1 cellular context compared by ENCODE assay signal in the genomic region with DNA sequence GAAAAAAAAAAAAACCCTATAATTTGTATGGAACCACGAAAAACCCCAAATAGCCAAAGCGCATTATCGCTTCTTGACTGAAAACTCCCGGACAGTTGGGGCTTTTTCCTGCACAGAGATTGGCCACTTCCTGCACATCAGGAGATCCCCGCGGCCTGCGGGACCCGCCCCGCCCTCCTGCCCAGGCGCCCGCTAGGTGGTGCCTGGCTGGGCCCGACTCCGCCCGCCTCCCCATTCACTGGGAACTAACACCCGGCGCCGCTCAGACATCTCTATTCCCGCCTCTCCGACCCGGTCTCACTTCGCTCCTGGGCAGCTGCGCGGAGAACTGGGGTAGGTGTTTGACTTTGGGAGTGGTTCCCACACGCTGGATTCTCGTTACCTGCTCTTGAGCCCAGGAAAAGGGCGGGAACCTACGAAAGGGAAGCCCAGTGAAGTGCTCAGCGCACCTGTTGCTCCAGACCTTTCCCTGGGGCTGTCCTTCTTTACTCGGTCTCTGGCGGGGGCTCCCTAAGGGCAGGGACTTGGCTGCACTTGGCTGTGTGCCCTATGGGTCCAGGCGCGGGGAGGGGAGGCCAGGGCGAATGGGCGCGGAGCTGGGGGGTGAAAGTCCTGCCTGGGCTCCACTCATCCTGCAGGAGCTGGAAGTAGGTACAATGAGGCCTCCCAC.
TF ChIP-seq lines count a peak whose summit lies in the region.

A gene with protein sequence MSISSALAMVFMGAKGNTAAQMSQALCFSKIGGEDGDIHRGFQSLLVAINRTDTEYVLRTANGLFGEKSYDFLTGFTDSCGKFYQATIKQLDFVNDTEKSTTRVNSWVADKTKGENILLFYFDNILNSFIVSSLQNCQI (plus strand): TSS at position 234 of the 670 bp plus-strand sequence. CDS start 4,155 bp downstream, outside the sequence.

TF ChIP-seq in GM12878, 131 proteins besides CTCF, POLR2A, EP300 and RAD21 (continued from another document and continues in another):
- TF ChIP-seq, protein P1, sequence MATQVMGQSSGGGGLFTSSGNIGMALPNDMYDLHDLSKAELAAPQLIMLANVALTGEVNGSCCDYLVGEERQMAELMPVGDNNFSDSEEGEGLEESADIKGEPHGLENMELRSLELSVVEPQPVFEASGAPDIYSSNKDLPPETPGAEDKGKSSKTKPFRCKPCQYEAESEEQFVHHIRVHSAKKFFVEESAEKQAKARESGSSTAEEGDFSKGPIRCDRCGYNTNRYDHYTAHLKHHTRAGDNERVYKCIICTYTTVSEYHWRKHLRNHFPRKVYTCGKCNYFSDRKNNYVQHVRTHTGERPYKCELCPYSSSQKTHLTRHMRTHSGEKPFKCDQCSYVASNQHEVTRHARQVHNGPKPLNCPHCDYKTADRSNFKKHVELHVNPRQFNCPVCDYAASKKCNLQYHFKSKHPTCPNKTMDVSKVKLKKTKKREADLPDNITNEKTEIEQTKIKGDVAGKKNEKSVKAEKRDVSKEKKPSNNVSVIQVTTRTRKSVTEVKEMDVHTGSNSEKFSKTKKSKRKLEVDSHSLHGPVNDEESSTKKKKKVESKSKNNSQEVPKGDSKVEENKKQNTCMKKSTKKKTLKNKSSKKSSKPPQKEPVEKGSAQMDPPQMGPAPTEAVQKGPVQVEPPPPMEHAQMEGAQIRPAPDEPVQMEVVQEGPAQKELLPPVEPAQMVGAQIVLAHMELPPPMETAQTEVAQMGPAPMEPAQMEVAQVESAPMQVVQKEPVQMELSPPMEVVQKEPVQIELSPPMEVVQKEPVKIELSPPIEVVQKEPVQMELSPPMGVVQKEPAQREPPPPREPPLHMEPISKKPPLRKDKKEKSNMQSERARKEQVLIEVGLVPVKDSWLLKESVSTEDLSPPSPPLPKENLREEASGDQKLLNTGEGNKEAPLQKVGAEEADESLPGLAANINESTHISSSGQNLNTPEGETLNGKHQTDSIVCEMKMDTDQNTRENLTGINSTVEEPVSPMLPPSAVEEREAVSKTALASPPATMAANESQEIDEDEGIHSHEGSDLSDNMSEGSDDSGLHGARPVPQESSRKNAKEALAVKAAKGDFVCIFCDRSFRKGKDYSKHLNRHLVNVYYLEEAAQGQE (IDR thresholded peaks at IDR 0.05; ENCODE audit: low read depth, low read length): no peak
- no peak for TF ChIP-seq SREBF1 (IDR thresholded peaks at IDR 0.05; ENCODE audit: low read length)
- no peak for TF ChIP-seq MEF2B (IDR thresholded peaks at IDR 0.05; ENCODE audit: partially characterized antibody, poor library complexity, severe bottlenecking)
- TF ChIP-seq ZNF274 (IDR thresholded peaks at IDR 0.05; ENCODE audit: insufficient read depth, insufficient read length): no peak
- no peak for TF ChIP-seq SUZ12 (IDR thresholded peaks at IDR 0.05; ENCODE audit: unreplicated experiment)
- TF ChIP-seq NRF1 (conservative IDR thresholded peaks at IDR 0.05; ENCODE audit: low read depth, low read length): no peak
- TF ChIP-seq NFYA (IDR thresholded peaks at IDR 0.05; ENCODE audit: borderline replicate concordance, low read depth, low read length): no peak
- no peak for TF ChIP-seq KDM1A (IDR thresholded peaks at IDR 0.05; ENCODE audit: borderline replicate concordance)
- TF ChIP-seq, protein P2, sequence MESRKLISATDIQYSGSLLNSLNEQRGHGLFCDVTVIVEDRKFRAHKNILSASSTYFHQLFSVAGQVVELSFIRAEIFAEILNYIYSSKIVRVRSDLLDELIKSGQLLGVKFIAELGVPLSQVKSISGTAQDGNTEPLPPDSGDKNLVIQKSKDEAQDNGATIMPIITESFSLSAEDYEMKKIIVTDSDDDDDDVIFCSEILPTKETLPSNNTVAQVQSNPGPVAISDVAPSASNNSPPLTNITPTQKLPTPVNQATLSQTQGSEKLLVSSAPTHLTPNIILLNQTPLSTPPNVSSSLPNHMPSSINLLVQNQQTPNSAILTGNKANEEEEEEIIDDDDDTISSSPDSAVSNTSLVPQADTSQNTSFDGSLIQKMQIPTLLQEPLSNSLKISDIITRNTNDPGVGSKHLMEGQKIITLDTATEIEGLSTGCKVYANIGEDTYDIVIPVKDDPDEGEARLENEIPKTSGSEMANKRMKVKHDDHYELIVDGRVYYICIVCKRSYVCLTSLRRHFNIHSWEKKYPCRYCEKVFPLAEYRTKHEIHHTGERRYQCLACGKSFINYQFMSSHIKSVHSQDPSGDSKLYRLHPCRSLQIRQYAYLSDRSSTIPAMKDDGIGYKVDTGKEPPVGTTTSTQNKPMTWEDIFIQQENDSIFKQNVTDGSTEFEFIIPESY (IDR thresholded peaks at IDR 0.05): no peak
- TF ChIP-seq EZH2 (IDR thresholded peaks at IDR 0.05; ENCODE audit: borderline replicate concordance, control insufficient read depth, low read depth, low read length): no peak
- no peak for TF ChIP-seq KAT2A (conservative IDR thresholded peaks at IDR 0.05; ENCODE audit: control insufficient read depth, low read depth, low read length)
- 0 out of 2 replicates have a peak, but pooled peaks have one; percentile 23 for TF ChIP-seq TCF3 (IDR thresholded peaks at IDR 0.05; ENCODE audit: borderline replicate concordance, insufficient read depth, low read depth, low read length)
- no peak for TF ChIP-seq STAT3 (IDR thresholded peaks at IDR 0.05; ENCODE audit: low read depth, low read length)
- TF ChIP-seq, protein P3, sequence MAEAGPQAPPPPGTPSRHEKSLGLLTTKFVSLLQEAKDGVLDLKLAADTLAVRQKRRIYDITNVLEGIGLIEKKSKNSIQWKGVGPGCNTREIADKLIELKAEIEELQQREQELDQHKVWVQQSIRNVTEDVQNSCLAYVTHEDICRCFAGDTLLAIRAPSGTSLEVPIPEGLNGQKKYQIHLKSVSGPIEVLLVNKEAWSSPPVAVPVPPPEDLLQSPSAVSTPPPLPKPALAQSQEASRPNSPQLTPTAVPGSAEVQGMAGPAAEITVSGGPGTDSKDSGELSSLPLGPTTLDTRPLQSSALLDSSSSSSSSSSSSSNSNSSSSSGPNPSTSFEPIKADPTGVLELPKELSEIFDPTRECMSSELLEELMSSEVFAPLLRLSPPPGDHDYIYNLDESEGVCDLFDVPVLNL (IDR thresholded peaks at IDR 0.05; ENCODE audit: low read depth, low read length): no peak
- peak; percentile 68; the same call in 1 of the 3 replicates for TF ChIP-seq POU2F2 (IDR thresholded peaks at IDR 0.05; ENCODE audit: borderline replicate concordance, low read depth, low read length)
- TF ChIP-seq, protein P4, sequence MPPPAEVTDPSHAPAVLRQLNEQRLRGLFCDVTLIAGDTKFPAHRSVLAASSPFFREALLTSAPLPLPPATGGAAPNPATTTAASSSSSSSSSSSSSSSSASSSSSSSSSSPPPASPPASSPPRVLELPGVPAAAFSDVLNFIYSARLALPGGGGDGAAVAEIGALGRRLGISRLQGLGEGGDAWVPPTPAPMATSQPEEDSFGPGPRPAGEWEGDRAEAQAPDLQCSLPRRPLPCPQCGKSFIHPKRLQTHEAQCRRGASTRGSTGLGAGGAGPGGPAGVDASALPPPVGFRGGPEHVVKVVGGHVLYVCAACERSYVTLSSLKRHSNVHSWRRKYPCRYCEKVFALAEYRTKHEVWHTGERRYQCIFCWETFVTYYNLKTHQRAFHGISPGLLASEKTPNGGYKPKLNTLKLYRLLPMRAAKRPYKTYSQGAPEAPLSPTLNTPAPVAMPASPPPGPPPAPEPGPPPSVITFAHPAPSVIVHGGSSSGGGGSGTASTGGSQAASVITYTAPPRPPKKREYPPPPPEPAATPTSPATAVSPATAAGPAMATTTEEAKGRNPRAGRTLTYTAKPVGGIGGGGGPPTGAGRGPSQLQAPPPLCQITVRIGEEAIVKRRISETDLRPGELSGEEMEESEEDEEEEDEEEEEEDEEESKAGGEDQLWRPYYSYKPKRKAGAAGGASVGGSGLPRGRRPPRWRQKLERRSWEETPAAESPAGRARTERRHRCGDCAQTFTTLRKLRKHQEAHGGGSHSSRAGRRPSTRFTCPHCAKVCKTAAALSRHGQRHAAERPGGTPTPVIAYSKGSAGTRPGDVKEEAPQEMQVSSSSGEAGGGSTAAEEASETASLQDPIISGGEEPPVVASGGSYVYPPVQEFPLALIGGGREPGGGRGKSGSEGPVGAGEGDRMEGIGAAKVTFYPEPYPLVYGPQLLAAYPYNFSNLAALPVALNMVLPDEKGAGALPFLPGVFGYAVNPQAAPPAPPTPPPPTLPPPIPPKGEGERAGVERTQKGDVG (CRISPR knock-in tag; IDR thresholded peaks at IDR 0.05): no peak
- no peak for TF ChIP-seq KLF5 (IDR thresholded peaks at IDR 0.05; ENCODE audit: partially characterized antibody)
- no peak for TF ChIP-seq STAT1 (conservative IDR thresholded peaks at IDR 0.05)
- no peak for TF ChIP-seq SMC3 (IDR thresholded peaks at IDR 0.05; ENCODE audit: borderline replicate concordance, low read length)
- TF ChIP-seq CHD1 (IDR thresholded peaks at IDR 0.05; ENCODE audit: low read depth, low read length): no peak
- TF ChIP-seq, protein P5, sequence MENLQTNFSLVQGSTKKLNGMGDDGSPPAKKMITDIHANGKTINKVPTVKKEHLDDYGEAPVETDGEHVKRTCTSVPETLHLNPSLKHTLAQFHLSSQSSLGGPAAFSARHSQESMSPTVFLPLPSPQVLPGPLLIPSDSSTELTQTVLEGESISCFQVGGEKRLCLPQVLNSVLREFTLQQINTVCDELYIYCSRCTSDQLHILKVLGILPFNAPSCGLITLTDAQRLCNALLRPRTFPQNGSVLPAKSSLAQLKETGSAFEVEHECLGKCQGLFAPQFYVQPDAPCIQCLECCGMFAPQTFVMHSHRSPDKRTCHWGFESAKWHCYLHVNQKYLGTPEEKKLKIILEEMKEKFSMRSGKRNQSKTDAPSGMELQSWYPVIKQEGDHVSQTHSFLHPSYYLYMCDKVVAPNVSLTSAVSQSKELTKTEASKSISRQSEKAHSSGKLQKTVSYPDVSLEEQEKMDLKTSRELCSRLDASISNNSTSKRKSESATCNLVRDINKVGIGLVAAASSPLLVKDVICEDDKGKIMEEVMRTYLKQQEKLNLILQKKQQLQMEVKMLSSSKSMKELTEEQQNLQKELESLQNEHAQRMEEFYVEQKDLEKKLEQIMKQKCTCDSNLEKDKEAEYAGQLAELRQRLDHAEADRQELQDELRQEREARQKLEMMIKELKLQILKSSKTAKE (IDR thresholded peaks at IDR 0.05; ENCODE audit: low read depth, poor library complexity, severe bottlenecking): no peak
- TF ChIP-seq PML (IDR thresholded peaks at IDR 0.05; ENCODE audit: low read length): no peak
- TF ChIP-seq, protein P6, sequence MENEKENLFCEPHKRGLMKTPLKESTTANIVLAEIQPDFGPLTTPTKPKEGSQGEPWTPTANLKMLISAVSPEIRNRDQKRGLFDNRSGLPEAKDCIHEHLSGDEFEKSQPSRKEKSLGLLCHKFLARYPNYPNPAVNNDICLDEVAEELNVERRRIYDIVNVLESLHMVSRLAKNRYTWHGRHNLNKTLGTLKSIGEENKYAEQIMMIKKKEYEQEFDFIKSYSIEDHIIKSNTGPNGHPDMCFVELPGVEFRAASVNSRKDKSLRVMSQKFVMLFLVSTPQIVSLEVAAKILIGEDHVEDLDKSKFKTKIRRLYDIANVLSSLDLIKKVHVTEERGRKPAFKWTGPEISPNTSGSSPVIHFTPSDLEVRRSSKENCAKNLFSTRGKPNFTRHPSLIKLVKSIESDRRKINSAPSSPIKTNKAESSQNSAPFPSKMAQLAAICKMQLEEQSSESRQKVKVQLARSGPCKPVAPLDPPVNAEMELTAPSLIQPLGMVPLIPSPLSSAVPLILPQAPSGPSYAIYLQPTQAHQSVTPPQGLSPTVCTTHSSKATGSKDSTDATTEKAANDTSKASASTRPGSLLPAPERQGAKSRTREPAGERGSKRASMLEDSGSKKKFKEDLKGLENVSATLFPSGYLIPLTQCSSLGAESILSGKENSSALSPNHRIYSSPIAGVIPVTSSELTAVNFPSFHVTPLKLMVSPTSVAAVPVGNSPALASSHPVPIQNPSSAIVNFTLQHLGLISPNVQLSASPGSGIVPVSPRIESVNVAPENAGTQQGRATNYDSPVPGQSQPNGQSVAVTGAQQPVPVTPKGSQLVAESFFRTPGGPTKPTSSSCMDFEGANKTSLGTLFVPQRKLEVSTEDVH (IDR thresholded peaks at IDR 0.05; ENCODE audit: low read depth, partially characterized antibody): no peak
- TF ChIP-seq MYB (IDR thresholded peaks at IDR 0.05; ENCODE audit: borderline replicate concordance, low read depth, low read length): no peak
- no peak for TF ChIP-seq RBBP5 (conservative IDR thresholded peaks at IDR 0.05)
- no peak for TF ChIP-seq SIX5 (IDR thresholded peaks at IDR 0.05; ENCODE audit: low read depth, low read length, severe bottlenecking)
- TF ChIP-seq, protein P7, sequence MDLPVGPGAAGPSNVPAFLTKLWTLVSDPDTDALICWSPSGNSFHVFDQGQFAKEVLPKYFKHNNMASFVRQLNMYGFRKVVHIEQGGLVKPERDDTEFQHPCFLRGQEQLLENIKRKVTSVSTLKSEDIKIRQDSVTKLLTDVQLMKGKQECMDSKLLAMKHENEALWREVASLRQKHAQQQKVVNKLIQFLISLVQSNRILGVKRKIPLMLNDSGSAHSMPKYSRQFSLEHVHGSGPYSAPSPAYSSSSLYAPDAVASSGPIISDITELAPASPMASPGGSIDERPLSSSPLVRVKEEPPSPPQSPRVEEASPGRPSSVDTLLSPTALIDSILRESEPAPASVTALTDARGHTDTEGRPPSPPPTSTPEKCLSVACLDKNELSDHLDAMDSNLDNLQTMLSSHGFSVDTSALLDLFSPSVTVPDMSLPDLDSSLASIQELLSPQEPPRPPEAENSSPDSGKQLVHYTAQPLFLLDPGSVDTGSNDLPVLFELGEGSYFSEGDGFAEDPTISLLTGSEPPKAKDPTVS (IDR thresholded peaks at IDR 0.05; ENCODE audit: low read depth, low read length): no peak
- TF ChIP-seq RB1 (IDR thresholded peaks at IDR 0.05; ENCODE audit: borderline replicate concordance): peak; percentile 95; the same call in 1 of the 2 replicates
- TF ChIP-seq SMARCA5 (IDR thresholded peaks at IDR 0.05): no peak
- TF ChIP-seq BACH1 (IDR thresholded peaks at IDR 0.05; ENCODE audit: borderline replicate concordance): no peak
- no peak for TF ChIP-seq BHLHE40 (IDR thresholded peaks at IDR 0.05; ENCODE audit: borderline replicate concordance in 1 of 2, low read depth in 2 of 2, low read length in 1 of 2)
- TF ChIP-seq MTA3 (IDR thresholded peaks at IDR 0.05; ENCODE audit: borderline replicate concordance, low read length): no peak
- no peak for TF ChIP-seq RAD51 (IDR thresholded peaks at IDR 0.05)
- TF ChIP-seq, protein P8, sequence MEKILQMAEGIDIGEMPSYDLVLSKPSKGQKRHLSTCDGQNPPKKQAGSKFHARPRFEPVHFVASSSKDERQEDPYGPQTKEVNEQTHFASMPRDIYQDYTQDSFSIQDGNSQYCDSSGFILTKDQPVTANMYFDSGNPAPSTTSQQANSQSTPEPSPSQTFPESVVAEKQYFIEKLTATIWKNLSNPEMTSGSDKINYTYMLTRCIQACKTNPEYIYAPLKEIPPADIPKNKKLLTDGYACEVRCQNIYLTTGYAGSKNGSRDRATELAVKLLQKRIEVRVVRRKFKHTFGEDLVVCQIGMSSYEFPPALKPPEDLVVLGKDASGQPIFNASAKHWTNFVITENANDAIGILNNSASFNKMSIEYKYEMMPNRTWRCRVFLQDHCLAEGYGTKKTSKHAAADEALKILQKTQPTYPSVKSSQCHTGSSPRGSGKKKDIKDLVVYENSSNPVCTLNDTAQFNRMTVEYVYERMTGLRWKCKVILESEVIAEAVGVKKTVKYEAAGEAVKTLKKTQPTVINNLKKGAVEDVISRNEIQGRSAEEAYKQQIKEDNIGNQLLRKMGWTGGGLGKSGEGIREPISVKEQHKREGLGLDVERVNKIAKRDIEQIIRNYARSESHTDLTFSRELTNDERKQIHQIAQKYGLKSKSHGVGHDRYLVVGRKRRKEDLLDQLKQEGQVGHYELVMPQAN (conservative IDR thresholded peaks at IDR 0.05): peak; percentile 69; the same call in 1 of the 2 replicates
- TF ChIP-seq, protein P9, sequence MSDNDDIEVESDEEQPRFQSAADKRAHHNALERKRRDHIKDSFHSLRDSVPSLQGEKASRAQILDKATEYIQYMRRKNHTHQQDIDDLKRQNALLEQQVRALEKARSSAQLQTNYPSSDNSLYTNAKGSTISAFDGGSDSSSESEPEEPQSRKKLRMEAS (IDR thresholded peaks at IDR 0.05; ENCODE audit: low read depth, low read length): peak; percentile 35; the same call in 1 of the 2 replicates
- TF ChIP-seq SMAD5 (IDR thresholded peaks at IDR 0.05; ENCODE audit: low read depth): no peak
- no peak for TF ChIP-seq MXI1 (IDR thresholded peaks at IDR 0.05; ENCODE audit: low read depth, low read length)
